Comparison of ENCODE assay signal across 2 cellular contexts in genomic region chr16:56614549-56614991, GRCh38.
TF ChIP-seq lines count a peak whose summit lies in the region.

No MANE protein-coding gene starts in this region.

TF ChIP-seq in SK-N-SH, 30 proteins besides CTCF, POLR2A, EP300 and RAD21 (continued from another document):
- TF ChIP-seq ZBTB33 (IDR thresholded peaks at IDR 0.05; ENCODE audit: borderline replicate concordance, low read depth) (no peak), NFIC (IDR thresholded peaks at IDR 0.05; ENCODE audit: borderline replicate concordance) (no peak; the same call in 1 of the 2 replicates), MAX (IDR thresholded peaks at IDR 0.05; ENCODE audit: low read depth) (0 out of 2 replicates have a peak, but pooled peaks have one; percentile 13), PBX3 (IDR thresholded peaks at IDR 0.05) (peak; percentile 26; the same call in 1 of the 2 replicates), GATA2 (CRISPR knock-in tag; IDR thresholded peaks at IDR 0.05) (no peak), JUND (IDR thresholded peaks at IDR 0.05) (peak; percentile 56), MXI1 (IDR thresholded peaks at IDR 0.05; ENCODE audit: low read depth, low read length) (no peak), TCF12 (IDR thresholded peaks at IDR 0.05) (peak; percentile 28), FOSL2 (IDR thresholded peaks at IDR 0.05; ENCODE audit: borderline replicate concordance, low read depth) (peak; percentile 72), NRF1 (IDR thresholded peaks at IDR 0.05; ENCODE audit: low read depth, low read length) (no peak), POLR2AphosphoS5 (IDR thresholded peaks at IDR 0.05; ENCODE audit: low read depth, low read length) (no peak), EZH2phosphoT487 (IDR thresholded peaks at IDR 0.05; ENCODE audit: borderline replicate concordance, low read depth) (no peak)
TF ChIP-seq in SK-N-SH: peak in this region for 5.

TF ChIP-seq in SK-N-SH treated with all-trans-retinoic acid at 6 μM for 48 hours, 23 proteins besides CTCF, POLR2A, EP300 and RAD21 (continued from another document):
- TF ChIP-seq PATZ1 (CRISPR knock-in tag; IDR thresholded peaks at IDR 0.05; ENCODE audit: borderline replicate concordance) (no peak), POU6F1 (CRISPR knock-in tag; IDR thresholded peaks at IDR 0.05; ENCODE audit: borderline replicate concordance, low read depth) (no peak), ZNF8 (CRISPR knock-in tag; IDR thresholded peaks at IDR 0.05) (no peak), ZNF565 (CRISPR knock-in tag; conservative IDR thresholded peaks at IDR 0.05; ENCODE audit: low read depth) (no peak), TSHZ2 (CRISPR knock-in tag; IDR thresholded peaks at IDR 0.05) (no peak), PPARA (CRISPR knock-in tag; IDR thresholded peaks at IDR 0.05; ENCODE audit: borderline replicate concordance) (no peak), GLIS3 (CRISPR knock-in tag; IDR thresholded peaks at IDR 0.05) (no peak), ZC3H10 (CRISPR knock-in tag; IDR thresholded peaks at IDR 0.05) (no peak), CSRNP3 (CRISPR knock-in tag; IDR thresholded peaks at IDR 0.05) (no peak), CSDC2 (CRISPR knock-in tag; IDR thresholded peaks at IDR 0.05) (no peak), RARB (CRISPR knock-in tag; IDR thresholded peaks at IDR 0.05) (no peak), SNAI2 (CRISPR knock-in tag; IDR thresholded peaks at IDR 0.05) (no peak)
TF ChIP-seq in SK-N-SH treated with all-trans-retinoic acid at 6 μM for 48 hours: peak in this region for 0.
